In the genomic region with DNA sequence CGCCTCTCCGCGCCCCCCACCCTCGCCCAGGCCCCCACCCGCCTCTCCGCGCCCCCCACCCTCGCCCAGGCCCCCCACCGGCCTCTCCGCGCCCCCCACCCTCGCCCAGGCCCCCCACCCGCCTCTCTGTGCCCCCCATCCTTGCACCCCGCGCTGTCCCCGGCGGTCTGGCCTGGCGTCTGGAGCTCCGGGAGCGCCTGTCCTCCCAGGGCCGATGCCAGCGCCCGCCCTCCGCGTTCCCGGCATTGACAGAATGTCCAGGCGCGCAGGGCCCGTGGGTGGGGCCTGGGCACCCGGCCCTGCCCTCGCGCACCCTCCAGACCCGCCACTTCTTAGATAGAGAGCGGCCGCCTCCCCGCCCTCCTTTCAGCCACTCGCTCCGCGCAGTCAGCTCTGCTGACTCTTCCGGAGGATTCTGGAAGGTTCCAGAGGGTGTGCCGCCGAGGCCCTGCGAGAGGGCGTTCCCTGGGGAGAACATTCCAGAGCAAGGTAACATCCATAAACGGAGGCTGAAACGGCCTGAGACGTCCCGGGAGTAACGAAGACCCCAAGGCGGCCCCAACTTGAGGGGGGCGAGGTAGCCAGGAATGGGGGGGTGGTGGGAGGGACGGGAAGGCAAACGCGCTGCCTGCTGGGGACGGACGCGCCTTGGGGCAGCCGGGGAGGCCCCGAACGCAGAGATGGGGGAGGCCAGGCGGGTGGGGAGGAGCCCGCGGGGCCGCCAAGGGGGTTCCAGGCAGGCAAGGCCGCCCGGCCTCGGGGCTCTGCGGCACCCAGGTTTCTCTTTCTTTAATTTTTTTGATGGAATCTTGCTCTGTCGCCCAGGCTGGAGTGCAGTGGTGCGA, we compare ENCODE assay signal across 14 cellular contexts.
"Had no signal": no experiment of that assay in that cellular context is flagged by ENCODE, and none has a peak within 500 bp of the region (broad histone marks: within the 10 kb centered on the region; RNA-seq: fewer than 3 reads in every experiment).

No MANE protein-coding gene starts in this region.

- H3K27me3 Mint-ChIP-seq: activated CD4-positive, alpha-beta memory T cell treated with anti-CD3 and anti-CD28 coated beads for 36 hours; brain; natural killer cell treated with Interleukin-12 subunit alpha and Interleukin-12 subunit beta and Interleukin-15 and Interleukin-18, amount 100 ng/mL, for 72 hours had no signal

- H3K36me3 ChIP-seq: esophagus muscularis mucosa, neutrophil, pancreas, right atrium auricular region, vagina had no signal

- H3K9me3 ChIP-seq: pancreas, vagina had no signal

- H3K36me3 Mint-ChIP-seq: activated CD4-positive, alpha-beta memory T cell treated with anti-CD3 and anti-CD28 coated beads for 36 hours; natural killer cell treated with Interleukin-12 subunit alpha and Interleukin-12 subunit beta and Interleukin-15 and Interleukin-18, amount 100 ng/mL, for 72 hours had no signal

- H3K4me3 ChIP-seq: pancreas, psoas muscle, vagina had no signal

- H3K27ac ChIP-seq: esophagus muscularis mucosa, neutrophil, pancreas, psoas muscle, right atrium auricular region, vagina had no signal

- DNase-seq: aorta, hippocampal formation, left cardiac atrium, psoas muscle had no signal

- H3K27me3 ChIP-seq: esophagus muscularis mucosa, pancreas, right atrium auricular region, vagina had no signal

- H3K9me3 Mint-ChIP-seq: natural killer cell treated with Interleukin-12 subunit alpha and Interleukin-12 subunit beta and Interleukin-15 and Interleukin-18, amount 100 ng/mL, for 72 hours had no signal

- H3K4me3 Mint-ChIP-seq: activated CD4-positive, alpha-beta memory T cell treated with anti-CD3 and anti-CD28 coated beads for 36 hours; brain; natural killer cell treated with Interleukin-12 subunit alpha and Interleukin-12 subunit beta and Interleukin-15 and Interleukin-18, amount 100 ng/mL, for 72 hours had no signal

- H3K4me1 ChIP-seq: pancreas had no signal

- H3K27ac Mint-ChIP-seq: activated CD4-positive, alpha-beta memory T cell treated with anti-CD3 and anti-CD28 coated beads for 36 hours; activated naive CD4-positive, alpha-beta T cell treated with anti-CD3 and anti-CD28 coated beads, Interleukin-2, amount 50 U/mL, for 72 hours; brain; natural killer cell treated with Interleukin-12 subunit alpha and Interleukin-12 subunit beta and Interleukin-15 and Interleukin-18, amount 100 ng/mL, for 72 hours; T-helper 1 cell treated with Interleukin-12 subunit alpha and Interleukin-12 subunit beta and Interleukin-4 antibody, amounts not matched to agents 30 μg/mL and 1 μg/mL, for 36 hours had no signal

- ATAC-seq: psoas muscle had no signal
